12 cellular contexts compared by ENCODE assay signal in genomic region chr10:103910442-103911000, GRCh38. TPM values are rescaled to one million over a fixed set of nuclear protein-coding genes. Genes with fewer than 3 reads are reported as not detected.
DNase-seq lines count a peak whose midpoint lies in the region; ATAC-seq and TF ChIP-seq lines count a peak whose summit lies in the region.
"Had no signal": no experiment of that assay in that cellular context is flagged by ENCODE, and none has a peak within 500 bp of the region (broad histone marks: within the 10 kb centered on the region; RNA-seq: fewer than 3 reads in every experiment).

No MANE protein-coding gene starts in this region.

- ATAC-seq in activated naive CD4-positive, alpha-beta T cell treated with anti-CD3 and anti-CD28 coated beads, Interleukin-2, amount 50 U/mL, for 72 hours, result peak; percentile 4 to 45
- peak in 1 of 2 donors; percentile 51 for ATAC-seq in lower lobe of right lung
- ATAC-seq in GM19463 (IDR thresholded peaks at IDR 0.05; ENCODE audit: unreplicated experiment), result no peak
- no peak for ATAC-seq in GM21390 (IDR thresholded peaks at IDR 0.05; ENCODE audit: unreplicated experiment)

- peak overlapping the region; percentile 63 for H3K4me3 Mint-ChIP-seq in activated T-cell treated with anti-CD3 and anti-CD28 coated beads, Interleukin-2, amount 50 U/mL, for 24 hours
- H3K4me3 Mint-ChIP-seq: endodermal cell had no signal

- TF ChIP-seq CTCF in lower lobe of right lung (IDR thresholded peaks at IDR 0.05) (no peak), tibial artery (IDR thresholded peaks at IDR 0.05) (no peak)

- intact Hi-C loops in lower lobe of right lung (cut with DNase I) (no loop called here), tibial artery (cut with DNase I; ENCODE audit: low total_unique reads) (no loop called here)

- peak overlapping the region; percentile 97 for H3K27ac Mint-ChIP-seq in activated T-cell treated with anti-CD3 and anti-CD28 coated beads, Interleukin-2, amount 50 U/mL, for 24 hours
- peak overlapping the region; percentile 94 to 99 for H3K27ac Mint-ChIP-seq in activated naive CD4-positive, alpha-beta T cell treated with anti-CD3 and anti-CD28 coated beads, Interleukin-2, amount 50 U/mL, for 72 hours
- H3K27ac Mint-ChIP-seq: endodermal cell had no signal

- H3K4me1 ChIP-seq in lower lobe of right lung (peaks cover 85% of the 10 kb centered on the region), tibial artery (peaks cover 0 to 42% (median 25%) of the 10 kb centered on the region in 4 donors)

- peaks cover 6% of the 10 kb centered on the region for H3K9me3 ChIP-seq in lower lobe of right lung
- H3K9me3 ChIP-seq in tibial artery, result no peaks in the 10 kb centered on the region
- H3K9me3 ChIP-seq: pancreas had no signal

- H3K27ac ChIP-seq in lower lobe of right lung (peak overlapping the region; percentile 85), tibial artery (peak overlapping the region; percentile 7 to 18)
- H3K27ac ChIP-seq: SJCRH30 had no signal

- H3K4me3 ChIP-seq in lower lobe of right lung (no peak overlapping the region), tibial artery (no peak overlapping the region)
- H3K4me3 ChIP-seq: pancreas, SJCRH30 had no signal

- H3K27me3 Mint-ChIP-seq in activated T-cell treated with anti-CD3 and anti-CD28 coated beads, Interleukin-2, amount 50 U/mL, for 24 hours, result no peaks in the 10 kb centered on the region

- peaks cover 79% of the 10 kb centered on the region for H3K4me1 Mint-ChIP-seq in activated T-cell treated with anti-CD3 and anti-CD28 coated beads, Interleukin-2, amount 50 U/mL, for 24 hours (ENCODE audit: low read depth)

- peaks cover 9% of the 10 kb centered on the region for H3K9me3 Mint-ChIP-seq in activated T-cell treated with anti-CD3 and anti-CD28 coated beads, Interleukin-2, amount 50 U/mL, for 24 hours
- peaks cover 0 to 6% of the 10 kb centered on the region in 2 donors for H3K9me3 Mint-ChIP-seq in activated naive CD4-positive, alpha-beta T cell treated with anti-CD3 and anti-CD28 coated beads, Interleukin-2, amount 50 U/mL, for 72 hours

- peaks cover 44% of the 10 kb centered on the region for H3K36me3 Mint-ChIP-seq in activated T-cell treated with anti-CD3 and anti-CD28 coated beads, Interleukin-2, amount 50 U/mL, for 24 hours (ENCODE audit: low read depth)
- H3K36me3 Mint-ChIP-seq in activated naive CD4-positive, alpha-beta T cell treated with anti-CD3 and anti-CD28 coated beads, Interleukin-2, amount 50 U/mL, for 72 hours, result peaks cover 22 to 23% of the 10 kb centered on the region in 2 donors

- H3K36me3 ChIP-seq in lower lobe of right lung, result peaks cover under 1% of the 10 kb centered on the region
- peaks cover 0 to 9% (median 0%) of the 10 kb centered on the region in 3 donors for H3K36me3 ChIP-seq in tibial artery
- H3K36me3 ChIP-seq: pancreas, SJCRH30 had no signal

- H3K27me3 ChIP-seq in lower lobe of right lung (ENCODE audit: low read depth) (no peaks in the 10 kb centered on the region), tibial artery (no peaks in the 10 kb centered on the region)
- H3K27me3 ChIP-seq: pancreas, SJCRH30 had no signal

- DNase-seq in activated T-cell treated with anti-CD3 and anti-CD28 coated beads, Interleukin-2, amount 50 U/mL, for 24 hours, result no peak
- DNase-seq in activated T-cell treated with anti-CD3 and anti-CD28 coated beads for 4 hours, result no peak
- no peak for DNase-seq in activated naive CD4-positive, alpha-beta T cell treated with anti-CD3 and anti-CD28 coated beads, Interleukin-2, amount 50 U/mL, for 72 hours (ENCODE audit: low spot score in 2 of 2)
- no peak for DNase-seq in lower lobe of right lung
- DNase-seq in tibial artery, result no peak
- no peak for DNase-seq in NCI-H2196 treated with DMSO at 0.1 percent for 48 hours (lab: John Stamatoyannopoulos, UW; ENCODE audit: unreplicated experiment)
- DNase-seq: endodermal cell, NCI-H2171 treated with DMSO at 0.1 percent for 48 hours, pancreas, SJCRH30 had no signal

RNA-seq across cellular contexts. Expression of gene STN1, which starts 7.5 kb away (rescaled TPM):
- 10 to 100 TPM; 38.6 to 54.5 TPM for total RNA-seq in activated naive CD4-positive, alpha-beta T cell treated with anti-CD3 and anti-CD28 coated beads, Interleukin-2, amount 50 U/mL, for 72 hours
- total RNA-seq in lower lobe of right lung, result 37.0 TPM

RNA-seq across cellular contexts. Expression of gene SH3PXD2A, which starts 55.1 kb away (rescaled TPM):
- 10 to 100 TPM in 1 of 2 donors, 1 to 10 TPM in 1; 8.7 to 13.7 TPM for total RNA-seq in activated naive CD4-positive, alpha-beta T cell treated with anti-CD3 and anti-CD28 coated beads, Interleukin-2, amount 50 U/mL, for 72 hours
- 34.8 TPM for total RNA-seq in lower lobe of right lung

RNA-seq across cellular contexts. Expression of gene SLK, which starts 56.4 kb away (rescaled TPM):
- 10 to 100 TPM; 21.7 to 24.1 TPM for total RNA-seq in activated naive CD4-positive, alpha-beta T cell treated with anti-CD3 and anti-CD28 coated beads, Interleukin-2, amount 50 U/mL, for 72 hours
- total RNA-seq in lower lobe of right lung, result 45.5 TPM

Comparison
In these comparisons a context has a peak if more than half of its experiments do, and no peak if none do; other contexts are left out.
1. ATAC-seq: peak in activated naive CD4-positive, alpha-beta T cell treated with anti-CD3 and anti-CD28 coated beads, Interleukin-2, amount 50 U/mL, for 72 hours (2 of 2); none in GM19463 (single experiment) and GM21390 (single experiment).